In the genomic region with DNA sequence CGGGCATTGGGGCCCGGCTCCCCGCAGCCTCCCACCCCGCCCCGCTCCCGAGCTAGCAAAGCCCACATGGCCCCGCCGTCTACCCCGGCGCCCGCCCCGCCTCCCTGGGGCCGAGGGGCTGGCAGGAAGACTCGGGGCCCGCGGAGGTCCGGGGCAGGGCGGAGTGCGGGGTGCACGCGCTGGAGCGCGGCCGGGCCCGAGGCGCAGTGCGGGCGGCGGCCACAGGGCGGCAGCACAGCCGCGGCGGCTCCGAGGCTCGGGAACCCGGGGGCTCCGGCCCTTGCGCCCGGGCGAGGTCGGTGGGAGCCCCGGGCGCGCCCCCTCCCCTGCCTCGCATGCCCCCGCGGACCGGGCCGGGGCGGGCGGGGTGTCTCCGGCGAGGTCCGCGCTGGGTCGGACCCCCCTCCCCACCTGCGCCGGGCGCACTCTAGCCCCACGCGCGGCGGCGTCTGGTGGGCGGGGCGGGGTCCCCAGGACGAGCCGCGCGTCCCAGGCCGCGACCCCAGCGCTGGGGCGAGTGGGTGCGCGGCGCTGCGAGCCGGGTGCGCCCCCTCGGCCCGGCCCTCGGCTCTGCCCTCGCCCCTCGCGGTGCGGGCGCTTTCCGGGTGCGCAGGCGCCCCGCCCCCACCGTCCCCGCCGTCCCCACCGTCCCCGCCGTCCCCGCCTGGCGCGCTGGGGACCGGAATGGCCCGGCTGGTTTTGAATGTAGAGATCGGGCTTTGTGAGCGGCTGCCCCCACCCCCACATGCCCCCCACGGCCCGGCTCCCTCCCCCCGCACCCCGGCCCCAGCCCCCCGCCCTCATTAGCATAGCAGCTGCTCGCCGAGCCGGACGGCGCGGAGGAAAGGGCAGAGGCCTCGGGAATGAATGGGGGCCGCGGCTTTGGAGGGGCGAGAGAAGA, we compare ENCODE assay signal across 8 cellular contexts. TPM values are rescaled to one million over a fixed set of nuclear protein-coding genes. Genes with fewer than 3 reads are reported as not detected.
A peak's percentile ranks its signal among the peaks of the same experiment; 100 is the strongest.
DNase-seq lines count a peak whose midpoint lies in the region; ATAC-seq, FAIRE-seq and TF ChIP-seq lines count a peak whose summit lies in the region.

No MANE protein-coding gene starts in this region.

- H4K20me1 ChIP-seq in neural cell (ENCODE audit: insufficient read depth), result no peaks in the 10 kb centered on the region

- peaks cover 8% of the 10 kb centered on the region for H3K4me1 Mint-ChIP-seq in activated CD4-positive, alpha-beta memory T cell treated with anti-CD3 and anti-CD28 coated beads for 36 hours (ENCODE audit: low read depth)

- no peaks in the 10 kb centered on the region for H3F3A ChIP-seq in neural cell (ENCODE audit: insufficient read depth, low read length, poor library complexity, severe bottlenecking)

- H3K36me3 Mint-ChIP-seq in activated CD4-positive, alpha-beta memory T cell treated with anti-CD3 and anti-CD28 coated beads for 36 hours, result no peaks in the 10 kb centered on the region

- H3K79me2 ChIP-seq in neural cell (replicated peaks; ENCODE audit: insufficient read depth, low read length), result no peaks in the 10 kb centered on the region

- no peak overlapping the region for H2AFZ ChIP-seq in neural cell (ENCODE audit: low read depth, low read length)

- ATAC-seq in HG03520 (IDR thresholded peaks at IDR 0.05; ENCODE audit: unreplicated experiment), result no peak

- no peaks in the 10 kb centered on the region for H3K9me3 Mint-ChIP-seq in activated CD4-positive, alpha-beta memory T cell treated with anti-CD3 and anti-CD28 coated beads for 36 hours

- H3K9me2 ChIP-seq in neural cell (ENCODE audit: insufficient read depth, low read length), result no peaks in the 10 kb centered on the region

- peak; percentile 96 for TF ChIP-seq CTCF in GM10266 (IDR thresholded peaks at IDR 0.05; ENCODE audit: control insufficient read depth, insufficient read depth, low read depth, missing control alignments)
- peak; percentile 15 for TF ChIP-seq CTCF in HL-60 (IDR thresholded peaks at IDR 0.05; ENCODE audit: insufficient read depth, low read length)
- TF ChIP-seq CTCF in neural cell (IDR thresholded peaks at IDR 0.05; ENCODE audit: poor library complexity, severe bottlenecking), result peak; percentile 78

- H3K4me3 Mint-ChIP-seq in activated CD4-positive, alpha-beta memory T cell treated with anti-CD3 and anti-CD28 coated beads for 36 hours, result no peak overlapping the region

- CTCF ChIA-PET in activated CD4-positive, alpha-beta memory T cell treated with anti-CD3 and anti-CD28 coated beads for 36 hours (lab: Charles Lee), result interaction anchor here (0.7 to 2.1 kb wide), 3 partner anchors 127 to 255 kb away, joined by 3 to 5 read pairs (median 5); a partner anchor contains a TSS

- H3K27me3 ChIP-seq in HL-60 (ENCODE audit: insufficient read depth, poor library complexity, severe bottlenecking), result peaks cover 11% of the 10 kb centered on the region
- no peaks in the 10 kb centered on the region for H3K27me3 ChIP-seq in neural cell (ENCODE audit: insufficient read depth, low read depth, low read length)

- H3K4me3 ChIP-seq in HL-60 (replicated peaks; ENCODE audit: insufficient read depth, low read length) (peak overlapping the region; percentile 2; the same call in 1 of the 2 replicates), neural cell (ENCODE audit: low read length) (peak overlapping the region; percentile 58)

- no peaks in the 10 kb centered on the region for H3K36me3 ChIP-seq in neural cell (ENCODE audit: insufficient read depth, low read length)

- peak; percentile 66 for TF ChIP-seq RAD21 in neural cell (conservative IDR thresholded peaks at IDR 0.05)

- no peak for TF ChIP-seq EP300 in neural cell (conservative IDR thresholded peaks at IDR 0.05; ENCODE audit: poor library complexity, severe bottlenecking)

- peak; percentile 95 for DNase-seq in GM10266 (ENCODE audit: extremely low spot score)
- no peak for DNase-seq in HL-60 (ENCODE audit: low read depth in 1 of 2, low spot score in 1 of 2)
- peak; percentile 57 for DNase-seq in activated CD4-positive, alpha-beta memory T cell treated with anti-CD3 and anti-CD28 coated beads for 36 hours
- peak; percentile 85 for DNase-seq in epidermal melanocyte (ENCODE audit: insufficient read length, low spot score)
- DNase-seq in ureter (ENCODE audit: low spot score), result no peak
- no peak for DNase-seq in RCC 7860 (ENCODE audit: low spot score)

- intact Hi-C loops in activated CD4-positive, alpha-beta memory T cell treated with anti-CD3 and anti-CD28 coated beads for 36 hours (cut with micrococcal nuclease), result loop anchor here (10.0 kb wide), 1 partner anchor 239 kb away; no protein-coding TSS in a partner anchor

- H3K9me3 ChIP-seq in neural cell (ENCODE audit: low read length), result no peaks in the 10 kb centered on the region

- H3K9ac ChIP-seq in neural cell (ENCODE audit: low read length), result peak overlapping the region; percentile 39

- POLR2A ChIA-PET in activated CD4-positive, alpha-beta memory T cell treated with anti-CD3 and anti-CD28 coated beads for 36 hours (lab: Charles Lee), result no interaction called here

- no peak overlapping the region for H3K27ac Mint-ChIP-seq in activated CD4-positive, alpha-beta memory T cell treated with anti-CD3 and anti-CD28 coated beads for 36 hours

- H3K27me3 Mint-ChIP-seq in activated CD4-positive, alpha-beta memory T cell treated with anti-CD3 and anti-CD28 coated beads for 36 hours, result peaks cover 34% of the 10 kb centered on the region

- H3K27ac ChIP-seq in HL-60 (replicated peaks) (no peak overlapping the region), neural cell (ENCODE audit: low read length) (no peak overlapping the region)

- H3K4me2 ChIP-seq in neural cell (ENCODE audit: low read length), result no peak overlapping the region

- FAIRE-seq in RCC 7860 (lab: Jason Lieb, UNC), result no peak

TF ChIP-seq in neural cell, 6 proteins besides CTCF, POLR2A, EP300 and RAD21:
- TF ChIP-seq MXI1 (conservative IDR thresholded peaks at IDR 0.05; ENCODE audit: poor library complexity, severe bottlenecking) (peak; percentile 24), EZH2 (IDR thresholded peaks at IDR 0.05; ENCODE audit: borderline replicate concordance, insufficient read depth, low read length, poor library complexity, severe bottlenecking) (no peak), POLR2AphosphoS5 (IDR thresholded peaks at IDR 0.05) (no peak), SMC3 (conservative IDR thresholded peaks at IDR 0.05; ENCODE audit: poor library complexity) (peak; percentile 70), TAF1 (IDR thresholded peaks at IDR 0.05; ENCODE audit: low read depth) (no peak)

RNA-seq across cellular contexts. Expression of a gene that starts 6.5 kb away (rescaled TPM):
- 1 to 10 TPM in 1 of 2 experiments, under 1 TPM in 1; 0.82 to 1.1 TPM for total RNA-seq in activated CD4-positive, alpha-beta memory T cell treated with anti-CD3 and anti-CD28 coated beads for 36 hours
- polyA plus RNA-seq in neural cell, result 1.4 and 2.3 TPM in 2 replicates
- polyA minus RNA-seq in neural cell, result 2.8 and 4.1 TPM in 2 replicates
- total RNA-seq in ureter, result 7.1 TPM

RNA-seq across cellular contexts. Expression of a gene that starts 18.0 kb away (rescaled TPM):
- 1 to 10 TPM; 6.6 to 6.8 TPM for total RNA-seq in activated CD4-positive, alpha-beta memory T cell treated with anti-CD3 and anti-CD28 coated beads for 36 hours
- 0.50 and 0.70 TPM in 2 replicates for polyA plus RNA-seq in neural cell
- polyA minus RNA-seq in neural cell, result 0.93 and 1.2 TPM in 2 replicates
- total RNA-seq in ureter, result 15.4 TPM

RNA-seq across cellular contexts. Expression of a gene that starts 40.4 kb away (rescaled TPM):
- total RNA-seq in activated CD4-positive, alpha-beta memory T cell treated with anti-CD3 and anti-CD28 coated beads for 36 hours, result 10 to 100 TPM; 57.2 to 57.9 TPM
- polyA plus RNA-seq in neural cell, result 64.7 and 82.2 TPM in 2 replicates
- 57.4 and 70.1 TPM in 2 replicates for polyA minus RNA-seq in neural cell
- 45.2 TPM for total RNA-seq in ureter

RNA-seq across cellular contexts. Expression of a gene that starts 44.5 kb away (rescaled TPM):
- total RNA-seq in activated CD4-positive, alpha-beta memory T cell treated with anti-CD3 and anti-CD28 coated beads for 36 hours, result not detected
- polyA plus RNA-seq in neural cell, result not detected in 2 replicates
- polyA minus RNA-seq in neural cell, result not detected in 2 replicates
- total RNA-seq in ureter, result not detected

RNA-seq across cellular contexts. Expression of a gene that starts 54.5 kb away (rescaled TPM):
- total RNA-seq in activated CD4-positive, alpha-beta memory T cell treated with anti-CD3 and anti-CD28 coated beads for 36 hours, result 100 to 1,000 TPM; 320 to 325 TPM
- polyA plus RNA-seq in neural cell, result 60.3 and 68.8 TPM in 2 replicates
- polyA minus RNA-seq in neural cell, result 39.7 and 44.3 TPM in 2 replicates
- 351 TPM for total RNA-seq in ureter

Comparison
In these comparisons a context has a peak if more than half of its experiments do, and no peak if none do; other contexts are left out.
1. DNase-seq: peak in GM10266 (single experiment), activated CD4-positive, alpha-beta memory T cell treated with anti-CD3 and anti-CD28 coated beads for 36 hours (single experiment) and epidermal melanocyte (single experiment); none in HL-60 (0 of 2), ureter (single experiment) and RCC 7860 (single experiment).
2. CTCF ChIP-seq: peak in every context shown above with its lines; median percentile 96 in GM10266; 78 in neural cell; 15 in HL-60.